ENCODE assay signal across 22 cellular contexts in genomic region chr6:49415358-49415757, GRCh38. TPM values are rescaled to one million over a fixed set of nuclear protein-coding genes. Genes with fewer than 3 reads are reported as not detected.
DNase-seq lines count a peak whose midpoint lies in the region; ATAC-seq and TF ChIP-seq lines count a peak whose summit lies in the region.
"Had no signal": no experiment of that assay in that cellular context is flagged by ENCODE, and none has a peak within 500 bp of the region (broad histone marks: within the 10 kb centered on the region; RNA-seq: fewer than 3 reads in every experiment).

No MANE protein-coding gene starts in this region.

- TF ChIP-seq CTCF in A673 (conservative IDR thresholded peaks at IDR 0.05; ENCODE audit: low read depth, low read length): no peak
- no peak for TF ChIP-seq CTCF in PC-3 (conservative IDR thresholded peaks at IDR 0.05; ENCODE audit: low read depth, low read length)
- TF ChIP-seq CTCF in foreskin keratinocyte (conservative IDR thresholded peaks at IDR 0.05): no peak

- DNase-seq in A673 (ENCODE audit: low spot score) (peak; percentile 1), PC-3 (peak; percentile 18), kidney glomerular epithelial cell (lab: John Stamatoyannopoulos, UW) (peak; percentile 54), mesenchymal stem cell (no peak), foreskin keratinocyte (no peak), amygdala (lab: John Stamatoyannopoulos, UW) (no peak), NCI-H2029 (lab: John Stamatoyannopoulos, UW) (no peak)
- DNase-seq in activated naive CD4-positive, alpha-beta T cell treated with anti-CD3 and anti-CD28 coated beads, Interleukin-2, amount 10 ng/mL, durations not matched to agents 7 days and 5 days: no peak
- DNase-seq: ACHN; AML-193; BE2C; CD4-positive, alpha-beta T cell; CD8-positive, alpha-beta memory T cell; DMS 273 treated with DMSO at 0.1 percent for 48 hours; DMS79; GF-D8; H9; HFFc6 had no signal

- H3K4me2 ChIP-seq in PC-3 (ENCODE audit: low read length) (peak overlapping the region; percentile 46), mesenchymal stem cell (ENCODE audit: low read length, poor library complexity, severe bottlenecking) (peak overlapping the region; percentile 3)
- H3K4me2 ChIP-seq: BLaER1 treated with 17β-estradiol and CSF1 and Interleukin-3, amounts not matched to agents 10 nM and 100 nM; GM23338 had no signal

- no peaks in the 10 kb centered on the region for H3K79me1 ChIP-seq in mesenchymal stem cell (replicated peaks; ENCODE audit: low read length, poor library complexity, severe bottlenecking)

- no peak overlapping the region for H3K27ac Mint-ChIP-seq in activated naive CD4-positive, alpha-beta T cell treated with anti-CD3 and anti-CD28 coated beads, Interleukin-2, amount 10 ng/mL, durations not matched to agents 7 days and 5 days
- H3K27ac Mint-ChIP-seq: CD14-positive monocyte; CD4-positive, alpha-beta T cell; CD8-positive, alpha-beta memory T cell; GM23338; H9; HFFc6 had no signal

- CTCF ChIA-PET in A673 (lab: Charles Lee) (no interaction called here), PC-3 (lab: Charles Lee) (no interaction called here)
- CTCF ChIA-PET in activated naive CD4-positive, alpha-beta T cell treated with anti-CD3 and anti-CD28 coated beads, Interleukin-2, amount 10 ng/mL, durations not matched to agents 7 days and 5 days (lab: Charles Lee): no interaction called here

- H3K79me2 ChIP-seq in PC-3 (ENCODE audit: low read length): no peaks in the 10 kb centered on the region

- intact Hi-C loops in A673 (cut with micrococcal nuclease; ENCODE audit: unreplicated experiment): no loop called here
- intact Hi-C loops in PC-3 (cut with micrococcal nuclease): no loop called here

- no peak overlapping the region for H2BK120ac ChIP-seq in mesenchymal stem cell (ENCODE audit: low read depth, low read length)

- H2BK5ac ChIP-seq in mesenchymal stem cell (ENCODE audit: low read depth, low read length, poor library complexity, severe bottlenecking): no peak overlapping the region

- no peaks in the 10 kb centered on the region for H3K9me2 ChIP-seq in PC-3 (replicated peaks; ENCODE audit: low read length)

- no peak overlapping the region for H3K18ac ChIP-seq in mesenchymal stem cell (ENCODE audit: low read depth in 1 of 2, low read length in 2 of 2)

- H2BK12ac ChIP-seq in mesenchymal stem cell (ENCODE audit: low read length in 2 of 2): no peak overlapping the region

- no peaks in the 10 kb centered on the region for H4K20me1 ChIP-seq in PC-3 (ENCODE audit: low read length)
- H4K20me1 ChIP-seq: BLaER1 treated with 17β-estradiol and CSF1 and Interleukin-3, amounts not matched to agents 10 nM and 100 nM had no signal

- no peak overlapping the region for H2AK5ac ChIP-seq in mesenchymal stem cell (ENCODE audit: low read length, severe bottlenecking)

- H3K9ac ChIP-seq in PC-3 (ENCODE audit: low read length) (no peak overlapping the region), mesenchymal stem cell (ENCODE audit: low read length) (no peak overlapping the region)
- H3K9ac ChIP-seq: BLaER1 treated with 17β-estradiol and CSF1 and Interleukin-3, amounts not matched to agents 10 nM and 100 nM had no signal

- H3F3A ChIP-seq in PC-3 (ENCODE audit: low read length, unreplicated experiment): no peaks in the 10 kb centered on the region

- H4K8ac ChIP-seq in mesenchymal stem cell (ENCODE audit: low read length): no peak overlapping the region

- H4K91ac ChIP-seq in mesenchymal stem cell (ENCODE audit: low read length): no peak overlapping the region

- peaks cover 2% of the 10 kb centered on the region for H3K4me1 ChIP-seq in A673 (ENCODE audit: insufficient read depth, low read length, poor library complexity, severe bottlenecking)
- peaks cover 19% of the 10 kb centered on the region for H3K4me1 ChIP-seq in PC-3 (ENCODE audit: insufficient read depth, low read length)
- no peaks in the 10 kb centered on the region for H3K4me1 ChIP-seq in mesenchymal stem cell (ENCODE audit: control insufficient read depth, insufficient read depth, low read depth, low read length)
- no peaks in the 10 kb centered on the region for H3K4me1 ChIP-seq in foreskin keratinocyte
- H3K4me1 ChIP-seq: BE2C; BLaER1 treated with 17β-estradiol and CSF1 and Interleukin-3, amounts not matched to agents 10 nM and 100 nM had no signal

- H3K27me3 ChIP-seq in A673 (replicated peaks; ENCODE audit: insufficient read depth, low read depth, low read length, poor library complexity): no peaks in the 10 kb centered on the region
- no peaks in the 10 kb centered on the region for H3K27me3 ChIP-seq in PC-3 (ENCODE audit: low read length)
- no peaks in the 10 kb centered on the region for H3K27me3 ChIP-seq in mesenchymal stem cell (ENCODE audit: control insufficient read depth in 1 of 2, insufficient read depth in 1 of 2, low read length in 2 of 2)
- no peaks in the 10 kb centered on the region for H3K27me3 ChIP-seq in foreskin keratinocyte
- H3K27me3 ChIP-seq: BE2C; BLaER1 treated with 17β-estradiol and CSF1 and Interleukin-3, amounts not matched to agents 10 nM and 100 nM had no signal

- no peak overlapping the region for H3K4me3 ChIP-seq in A673 (ENCODE audit: low read depth, low read length, poor library complexity, severe bottlenecking)
- H3K4me3 ChIP-seq in PC-3 (ENCODE audit: low read length): no peak overlapping the region
- no peak overlapping the region for H3K4me3 ChIP-seq in mesenchymal stem cell (ENCODE audit: insufficient read depth in 1 of 2, low read depth in 1 of 2, low read length in 2 of 2)
- H3K4me3 ChIP-seq: BLaER1 treated with 17β-estradiol and CSF1 and Interleukin-3, amounts not matched to agents 10 nM and 100 nM; GM23338 had no signal

- H3K4me1 Mint-ChIP-seq in activated naive CD4-positive, alpha-beta T cell treated with anti-CD3 and anti-CD28 coated beads, Interleukin-2, amount 10 ng/mL, durations not matched to agents 7 days and 5 days: no peaks in the 10 kb centered on the region
- H3K4me1 Mint-ChIP-seq: CD14-positive monocyte; CD8-positive, alpha-beta memory T cell; GM23338; H9 had no signal

- H2BK15ac ChIP-seq in mesenchymal stem cell (ENCODE audit: low read depth, poor library complexity, severe bottlenecking): no peak overlapping the region

- ATAC-seq in PC-3: peak; percentile 77
- no peak for ATAC-seq in foreskin keratinocyte
- ATAC-seq: GM23338 had no signal

- H3K14ac ChIP-seq in mesenchymal stem cell (ENCODE audit: low read length in 2 of 2): no peak overlapping the region

- no peaks in the 10 kb centered on the region for H3K27me3 Mint-ChIP-seq in activated naive CD4-positive, alpha-beta T cell treated with anti-CD3 and anti-CD28 coated beads, Interleukin-2, amount 10 ng/mL, durations not matched to agents 7 days and 5 days

- no CpG with 5 or more reads among the region's 1 CpG for WGBS in mesenchymal stem cell

- H3K9me3 ChIP-seq in A673 (ENCODE audit: low read depth, low read length, poor library complexity, severe bottlenecking) (peaks cover 5% of the 10 kb centered on the region), PC-3 (ENCODE audit: low read length) (no peaks in the 10 kb centered on the region), mesenchymal stem cell (ENCODE audit: control insufficient read depth, low read length) (peaks cover 4% of the 10 kb centered on the region)
- H3K9me3 ChIP-seq: BE2C; BLaER1 treated with 17β-estradiol and CSF1 and Interleukin-3, amounts not matched to agents 10 nM and 100 nM had no signal

- H3K27ac ChIP-seq in A673 (ENCODE audit: low read depth, low read length, poor library complexity, severe bottlenecking) (no peak overlapping the region), PC-3 (ENCODE audit: low read length) (peak overlapping the region; percentile 30), mesenchymal stem cell (ENCODE audit: low read length, poor library complexity, severe bottlenecking) (no peak overlapping the region), foreskin keratinocyte (no peak overlapping the region)
- H3K27ac ChIP-seq: 22Rv1; BLaER1 treated with 17β-estradiol and CSF1 and Interleukin-3, amounts not matched to agents 10 nM and 100 nM had no signal

- no peak overlapping the region for H2AFZ ChIP-seq in PC-3 (ENCODE audit: low read length)
- no peak overlapping the region for H2AFZ ChIP-seq in mesenchymal stem cell (ENCODE audit: low read depth, low read length)
- H2AFZ ChIP-seq: GM23338 had no signal

- POLR2A ChIA-PET in A673 (lab: Charles Lee; ENCODE audit: low non-redundant PET): no interaction called here
- POLR2A ChIA-PET in PC-3 (lab: Charles Lee; ENCODE audit: unreplicated experiment): no interaction called here

- no peak overlapping the region for H3K4me3 Mint-ChIP-seq in activated naive CD4-positive, alpha-beta T cell treated with anti-CD3 and anti-CD28 coated beads, Interleukin-2, amount 10 ng/mL, durations not matched to agents 7 days and 5 days
- H3K4me3 Mint-ChIP-seq: CD14-positive monocyte; CD4-positive, alpha-beta T cell; CD8-positive, alpha-beta memory T cell; GM23338; H9; HFFc6 had no signal

- BruUV-seq in A673 (replicated peaks; lab: Mats Ljungman, UMichigan): no TSS peak
- no TSS peak for BruUV-seq in PC-3 (replicated peaks; lab: Mats Ljungman, UMichigan)

- H3K23ac ChIP-seq in mesenchymal stem cell (ENCODE audit: low read length in 2 of 2): no peak overlapping the region

- H3K4ac ChIP-seq in mesenchymal stem cell (ENCODE audit: low read depth in 1 of 2, low read length in 2 of 2): no peak overlapping the region

- no peaks in the 10 kb centered on the region for H3K36me3 Mint-ChIP-seq in activated naive CD4-positive, alpha-beta T cell treated with anti-CD3 and anti-CD28 coated beads, Interleukin-2, amount 10 ng/mL, durations not matched to agents 7 days and 5 days
- H3K36me3 Mint-ChIP-seq: CD14-positive monocyte; CD8-positive, alpha-beta memory T cell had no signal

- no peaks in the 10 kb centered on the region for H3K9me3 Mint-ChIP-seq in activated naive CD4-positive, alpha-beta T cell treated with anti-CD3 and anti-CD28 coated beads, Interleukin-2, amount 10 ng/mL, durations not matched to agents 7 days and 5 days
- H3K9me3 Mint-ChIP-seq: CD14-positive monocyte; CD4-positive, alpha-beta T cell; CD8-positive, alpha-beta memory T cell; GM23338; HFFc6 had no signal

- H3K36me3 ChIP-seq in A673 (ENCODE audit: insufficient read depth, low read length, poor library complexity, severe bottlenecking) (no peaks in the 10 kb centered on the region), PC-3 (ENCODE audit: low read depth, low read length) (no peaks in the 10 kb centered on the region), mesenchymal stem cell (ENCODE audit: control insufficient read depth in 1 of 2, insufficient read depth in 2 of 2, low read depth in 1 of 2, low read length in 2 of 2) (no peaks in the 10 kb centered on the region)
- H3K36me3 ChIP-seq: BE2C; BLaER1 treated with 17β-estradiol and CSF1 and Interleukin-3, amounts not matched to agents 10 nM and 100 nM had no signal

RNA-seq across cellular contexts. Expression of gene MMUT, which starts 47.7 kb away (rescaled TPM):
- total RNA-seq in A673 (2021) (20.5 and 22.7 TPM in 2 replicates), PC-3 (2014; rRNA removed) (3.7 and 4.5 TPM in 2 replicates), foreskin keratinocyte (13.7 and 16.2 TPM in 2 replicates)
- polyA plus RNA-seq in mesenchymal stem cell (2013, experiment 1 of 2): 11.7 TPM
- polyA plus RNA-seq in mesenchymal stem cell (2013, experiment 2 of 2): 12.8 TPM
- polyA plus RNA-seq in foreskin keratinocyte: 6.2 and 8.6 TPM in 2 replicates

RNA-seq across cellular contexts. Expression of gene CENPQ, which starts 47.8 kb away (rescaled TPM):
- total RNA-seq in A673 (2021) (10.7 and 11.7 TPM in 2 replicates), PC-3 (2014; rRNA removed) (8.3 and 9.7 TPM in 2 replicates), foreskin keratinocyte (12.2 and 17.4 TPM in 2 replicates)
- 4.0 TPM for polyA plus RNA-seq in mesenchymal stem cell (2013, experiment 1 of 2)
- 4.0 TPM for polyA plus RNA-seq in mesenchymal stem cell (2013, experiment 2 of 2)
- polyA plus RNA-seq in foreskin keratinocyte: 8.9 and 11.3 TPM in 2 replicates

Comparison
In these comparisons a context has a peak if more than half of its experiments do, and no peak if none do; other contexts are left out.
1. DNase-seq: peak in A673 (single experiment), PC-3 (single experiment) and kidney glomerular epithelial cell (single experiment); none in mesenchymal stem cell (single experiment), foreskin keratinocyte (0 of 2), activated naive CD4-positive, alpha-beta T cell treated with anti-CD3 and anti-CD28 coated beads, Interleukin-2, amount 10 ng/mL, durations not matched to agents 7 days and 5 days (single experiment), amygdala (0 of 56) and NCI-H2029 (single experiment).